In genomic region chr12:112796067-112796466, GRCh38 we compare ENCODE assay signal across 16 cellular contexts. TPM values are rescaled to one million over a fixed set of nuclear protein-coding genes. Genes with fewer than 3 reads are reported as not detected.
DNase-seq lines count a peak whose midpoint lies in the region; ATAC-seq, FAIRE-seq and TF ChIP-seq lines count a peak whose summit lies in the region.
"Had no signal": no experiment of that assay in that cellular context is flagged by ENCODE, and none has a peak within 500 bp of the region (broad histone marks: within the 10 kb centered on the region; RNA-seq: fewer than 3 reads in every experiment).

No MANE protein-coding gene starts in this region.

- no peak overlapping the region for H2AK5ac ChIP-seq in trophoblast cell (ENCODE audit: low read length)

- H3K79me2 ChIP-seq in trophoblast cell (ENCODE audit: control insufficient read depth, insufficient read depth, low read length, poor library complexity) = no peaks in the 10 kb centered on the region

- H3K27me3 ChIP-seq in HUES64 (ENCODE audit: insufficient read depth, low read length) (peaks cover 21% of the 10 kb centered on the region), bronchial epithelial cell (ENCODE audit: control insufficient read depth, insufficient read depth, low read length) (no peaks in the 10 kb centered on the region), trophoblast cell (ENCODE audit: insufficient read depth, low read length) (no peaks in the 10 kb centered on the region)
- H3K27me3 ChIP-seq: SJSA1 had no signal

- H3K4me1 ChIP-seq in HUES64 (ENCODE audit: insufficient read depth, low read length) (peaks cover 44% of the 10 kb centered on the region), trophoblast cell (ENCODE audit: control insufficient read depth in 1 of 2, insufficient read depth in 2 of 2, low read length in 2 of 2) (no peaks in the 10 kb centered on the region)
- H3K4me1 ChIP-seq: SJSA1 had no signal

- H3K4ac ChIP-seq in trophoblast cell (ENCODE audit: low read depth, low read length) = no peak overlapping the region

- H4K8ac ChIP-seq in trophoblast cell (ENCODE audit: low read depth, low read length) = no peak overlapping the region

- no peak overlapping the region for H2AFZ ChIP-seq in trophoblast cell (ENCODE audit: insufficient read depth, low read length, poor library complexity)

- no peak overlapping the region for H4K91ac ChIP-seq in trophoblast cell (ENCODE audit: low read depth, low read length)

- H3K4me3 ChIP-seq in HUES64 (ENCODE audit: low read length) = no peak overlapping the region
- H3K4me3 ChIP-seq in bronchial epithelial cell (ENCODE audit: low read depth, low read length) = no peak overlapping the region
- H3K4me3 ChIP-seq in trophoblast cell (ENCODE audit: low read depth, low read length) = no peak overlapping the region
- H3K4me3 ChIP-seq: SJSA1 had no signal

- peak overlapping the region; percentile 14 for H3K4me2 ChIP-seq in trophoblast cell (ENCODE audit: low read length)

- no peaks in the 10 kb centered on the region for H3K79me1 ChIP-seq in trophoblast cell (ENCODE audit: low read length)

- H3K18ac ChIP-seq in trophoblast cell (ENCODE audit: low read length) = no peak overlapping the region

- DNase-seq in ELF-1 (ENCODE audit: low read depth, low spot score) (peak; percentile 69), bronchial epithelial cell (ENCODE audit: low read depth) (peak; percentile 3), trophoblast cell (no peak), activated T-cell treated with anti-CD3 and anti-CD28 coated beads for 4 hours (no peak), NOMO-1 (lab: John Stamatoyannopoulos, UW; ENCODE audit: unreplicated experiment in 2 of 2) (no peak)
- DNase-seq: COR-L47, DMS153, H7, NCI-H187, NCI-H748 treated with DMSO at 0.1 percent for 48 hours, T-helper 2 cell had no signal

- H3K9ac ChIP-seq in HUES64 (ENCODE audit: low read depth, low read length) (peak overlapping the region; percentile 51; the same call in 1 of the 2 replicates), trophoblast cell (ENCODE audit: low read length) (no peak overlapping the region)

- TF ChIP-seq CTCF in bronchial epithelial cell (IDR thresholded peaks at IDR 0.05; ENCODE audit: insufficient read depth, low read length, severe bottlenecking) = no peak

- H3K27ac ChIP-seq in HUES64 (ENCODE audit: low read depth, low read length) (peak overlapping the region; percentile 36; the same call in 1 of the 2 replicates), trophoblast cell (ENCODE audit: low read depth, low read length) (no peak overlapping the region)
- H3K27ac ChIP-seq: SJSA1 had no signal

- H3K14ac ChIP-seq in trophoblast cell (ENCODE audit: low read length) = no peak overlapping the region

- no peak overlapping the region for H4K12ac ChIP-seq in trophoblast cell (ENCODE audit: low read depth, low read length)

- no peak overlapping the region for H3K23ac ChIP-seq in trophoblast cell (ENCODE audit: low read length)

- 66% methylated on average over 2 of the region's 2 CpGs for WGBS in HUES64
- no CpG with 5 or more reads among the region's 2 CpGs for WGBS in trophoblast cell (ENCODE audit: extremely low coverage, insufficient coverage, insufficient read length)

- H3K9me3 ChIP-seq in HUES64 (ENCODE audit: insufficient read depth, low read depth, low read length) = no peaks in the 10 kb centered on the region
- no peaks in the 10 kb centered on the region for H3K9me3 ChIP-seq in trophoblast cell (ENCODE audit: insufficient read depth, low read depth, low read length)
- H3K9me3 ChIP-seq: SJSA1 had no signal

- no peak overlapping the region for H2BK120ac ChIP-seq in trophoblast cell (ENCODE audit: insufficient read depth, low read length, poor library complexity)

- no peak overlapping the region for H2BK5ac ChIP-seq in trophoblast cell (ENCODE audit: low read depth, low read length, poor library complexity)

- H3K36me3 ChIP-seq in HUES64 (ENCODE audit: insufficient read depth, low read length) (no peaks in the 10 kb centered on the region), bronchial epithelial cell (ENCODE audit: control insufficient read depth, insufficient read depth, low read length) (no peaks in the 10 kb centered on the region), trophoblast cell (ENCODE audit: control insufficient read depth in 1 of 2, insufficient read depth in 2 of 2, low read length in 2 of 2) (no peaks in the 10 kb centered on the region)
- H3K36me3 ChIP-seq: SJSA1 had no signal

- FAIRE-seq in bronchial epithelial cell (lab: Jason Lieb, UNC) = no peak

- ATAC-seq in GM19035 (IDR thresholded peaks at IDR 0.05; ENCODE audit: unreplicated experiment) = no peak

- no peak overlapping the region for H2BK12ac ChIP-seq in trophoblast cell (ENCODE audit: low read length)

RNA-seq across cellular contexts. Expression of gene RPH3A, which starts 4.5 kb away (rescaled TPM):
- polyA plus RNA-seq in HUES64 (2013, experiment 1 of 2) = 0.40 TPM
- 0.19 TPM for polyA plus RNA-seq in HUES64 (2013, experiment 2 of 2)
- total RNA-seq in bronchial epithelial cell = not detected in 2 replicates
- polyA plus RNA-seq in trophoblast cell (2013) = 0.05 and 0.07 TPM in 2 replicates
- total RNA-seq: H7, LHCN-M2 had no signal
- polyA plus RNA-seq: IgD-negative memory B cell had no signal

Comparison
In these comparisons a context has a peak if more than half of its experiments do, and no peak if none do; other contexts are left out.
1. DNase-seq: peak in ELF-1 (single experiment) and bronchial epithelial cell (single experiment); none in trophoblast cell (0 of 2), activated T-cell treated with anti-CD3 and anti-CD28 coated beads for 4 hours (single experiment) and NOMO-1 (0 of 2).